ENCODE assay signal across 14 cellular contexts in genomic region chrX:154460326-154460725, GRCh38. TPM values are rescaled to one million over a fixed set of nuclear protein-coding genes. Genes with fewer than 3 reads are reported as not detected.
A peak's percentile ranks its signal among the peaks of the same experiment; 100 is the strongest.
DNase-seq lines count a peak whose midpoint lies in the region; ATAC-seq, FAIRE-seq and TF ChIP-seq lines count a peak whose summit lies in the region.
"Had no signal": no experiment of that assay in that cellular context is flagged by ENCODE, and none has a peak within 500 bp of the region (broad histone marks: within the 10 kb centered on the region; RNA-seq: fewer than 3 reads in every experiment).

No MANE protein-coding gene starts in this region.

- DNase-seq in activated T-cell treated with anti-CD3 and anti-CD28 coated beads, Interleukin-2, amount 50 U/mL, for 72 hours: no peak
- no peak for DNase-seq in activated T-cell treated with anti-CD3 and anti-CD28 coated beads, Interleukin-2, amount 50 U/mL, for 48 hours
- DNase-seq in activated naive CD8-positive, alpha-beta T cell treated with anti-CD3 and anti-CD28 coated beads for 36 hours: no peak
- DNase-seq in keratinocyte (ENCODE audit: low read depth, low spot score): no peak
- no peak for DNase-seq in thoracic aorta (ENCODE audit: low spot score)
- no peak for DNase-seq in KBM-7
- DNase-seq in dermis blood vessel endothelial cell: no peak
- DNase-seq: KG1 had no signal

- no peaks in the 10 kb centered on the region for H3K9me1 ChIP-seq in keratinocyte (ENCODE audit: control insufficient read depth, extremely low read depth, insufficient read depth, low read length)

- H3K27me3 ChIP-seq in keratinocyte (ENCODE audit: control insufficient read depth, extremely low read depth, insufficient read depth, low read length) (no peaks in the 10 kb centered on the region), thoracic aorta (replicated peaks; ENCODE audit: insufficient read depth) (no peaks in the 10 kb centered on the region)
- H3K27me3 ChIP-seq: tibial nerve had no signal

- no peak overlapping the region for H3K4me3 ChIP-seq in keratinocyte (ENCODE audit: control insufficient read depth in 2 of 3, extremely low read depth in 1 of 3, insufficient read depth in 2 of 3, low read depth in 1 of 3, low read length in 3 of 3)
- peak overlapping the region; percentile 80 for H3K4me3 ChIP-seq in thoracic aorta
- H3K4me3 ChIP-seq: GM23338, lung had no signal

- peaks cover 8% of the 10 kb centered on the region for H3K79me2 ChIP-seq in keratinocyte (ENCODE audit: control insufficient read depth, insufficient read depth, low read length)

- H3K9ac ChIP-seq in keratinocyte (ENCODE audit: control insufficient read depth, extremely low read depth, insufficient read depth, low read length): no peak overlapping the region

- H3K27ac Mint-ChIP-seq in activated T-cell treated with anti-CD3 and anti-CD28 coated beads, Interleukin-2, amount 50 U/mL, for 72 hours: no peak overlapping the region
- H3K27ac Mint-ChIP-seq in activated naive CD8-positive, alpha-beta T cell treated with anti-CD3 and anti-CD28 coated beads for 36 hours: no peak overlapping the region
- H3K27ac Mint-ChIP-seq: CD14-positive monocyte, GM23338 had no signal

- H3K27ac ChIP-seq in keratinocyte (ENCODE audit: control insufficient read depth, insufficient read depth, low read length) (no peak overlapping the region), thoracic aorta (no peak overlapping the region)

- peak overlapping the region; percentile 56 to 83 for H3K4me3 Mint-ChIP-seq in activated T-cell treated with anti-CD3 and anti-CD28 coated beads, Interleukin-2, amount 50 U/mL, for 72 hours
- H3K4me3 Mint-ChIP-seq in activated naive CD8-positive, alpha-beta T cell treated with anti-CD3 and anti-CD28 coated beads for 36 hours: peak overlapping the region; percentile 82
- H3K4me3 Mint-ChIP-seq: CD14-positive monocyte, GM23338 had no signal

- TF ChIP-seq CTCF in keratinocyte (optimal IDR thresholded peaks at IDR 0.05 in 1 of 3, IDR thresholded peaks at IDR 0.05 in 1 of 3, conservative IDR thresholded peaks at IDR 0.05 in 1 of 3; ENCODE audit: extremely low read depth in 1 of 3, insufficient read depth in 2 of 3, low read length in 3 of 3) (peak in 2 of 3 experiments; percentile 24 to 49), thoracic aorta (IDR thresholded peaks at IDR 0.05) (peak; percentile 15)

- peaks cover 4% of the 10 kb centered on the region for H3K4me1 Mint-ChIP-seq in activated T-cell treated with anti-CD3 and anti-CD28 coated beads, Interleukin-2, amount 50 U/mL, for 72 hours (ENCODE audit: low read depth)
- peaks cover 4% of the 10 kb centered on the region for H3K4me1 Mint-ChIP-seq in activated naive CD8-positive, alpha-beta T cell treated with anti-CD3 and anti-CD28 coated beads for 36 hours
- H3K4me1 Mint-ChIP-seq: GM23338 had no signal

- H2AFZ ChIP-seq in keratinocyte (ENCODE audit: control insufficient read depth, low read length): no peak overlapping the region
- H2AFZ ChIP-seq: GM23338 had no signal

- H3K9me3 ChIP-seq in keratinocyte (ENCODE audit: control insufficient read depth, low read depth, low read length) (no peaks in the 10 kb centered on the region), thoracic aorta (no peaks in the 10 kb centered on the region)
- H3K9me3 ChIP-seq: tibial nerve had no signal

- H3K36me3 Mint-ChIP-seq in activated T-cell treated with anti-CD3 and anti-CD28 coated beads, Interleukin-2, amount 50 U/mL, for 72 hours (ENCODE audit: insufficient read depth in 2 of 2): peaks cover 5 to 11% of the 10 kb centered on the region in 2 donors
- H3K36me3 Mint-ChIP-seq in activated naive CD8-positive, alpha-beta T cell treated with anti-CD3 and anti-CD28 coated beads for 36 hours: no peaks in the 10 kb centered on the region

- ATAC-seq in activated T-cell treated with anti-CD3 and anti-CD28 coated beads, Interleukin-2, amount 50 U/mL, for 72 hours (replicated peaks in 1 of 2): no peak
- ATAC-seq in thoracic aorta (ENCODE audit: insufficient number of reproducible peaks, low FRiP score, low read depth): no peak
- ATAC-seq in HG02885 (IDR thresholded peaks at IDR 0.05; ENCODE audit: poor library complexity, unreplicated experiment): no peak
- ATAC-seq: Panc1 had no signal

- no peaks in the 10 kb centered on the region for H3K27me3 Mint-ChIP-seq in activated T-cell treated with anti-CD3 and anti-CD28 coated beads, Interleukin-2, amount 50 U/mL, for 72 hours (ENCODE audit: low read depth)
- no peaks in the 10 kb centered on the region for H3K27me3 Mint-ChIP-seq in activated naive CD8-positive, alpha-beta T cell treated with anti-CD3 and anti-CD28 coated beads for 36 hours

- H4K20me1 ChIP-seq in keratinocyte (ENCODE audit: control insufficient read depth, extremely low read depth, insufficient read depth, low read length): no peaks in the 10 kb centered on the region

- H3K4me1 ChIP-seq in keratinocyte (ENCODE audit: control insufficient read depth, extremely low read depth, insufficient read depth, low read length): peaks cover 4% of the 10 kb centered on the region
- H3K4me1 ChIP-seq in thoracic aorta (ENCODE audit: control insufficient read depth in 1 of 2, low read depth in 2 of 2): peaks cover 0 to 10% of the 10 kb centered on the region in 2 donors

- dilution Hi-C loops in keratinocyte (cut with MboI; ENCODE audit: extremely low pct_ligation_motif_present, low sequenced_read_pairs): no loop called here

- in situ Hi-C loops in KBM-7 (cut with MboI; ENCODE audit: low pct_unique_long_range_greater_than_20kb, low sequenced_read_pairs): no loop called here

- no peak overlapping the region for H3K4me2 ChIP-seq in keratinocyte (ENCODE audit: control insufficient read depth, extremely low read depth, insufficient read depth, low read depth, low read length)
- H3K4me2 ChIP-seq: GM23338 had no signal

- FAIRE-seq in keratinocyte (lab: Jason Lieb, UNC): no peak

- H3K9me3 Mint-ChIP-seq in activated T-cell treated with anti-CD3 and anti-CD28 coated beads, Interleukin-2, amount 50 U/mL, for 72 hours: no peaks in the 10 kb centered on the region
- H3K9me3 Mint-ChIP-seq in activated naive CD8-positive, alpha-beta T cell treated with anti-CD3 and anti-CD28 coated beads for 36 hours: no peaks in the 10 kb centered on the region
- H3K9me3 Mint-ChIP-seq: GM23338 had no signal

- peaks cover 0 to 3% of the 10 kb centered on the region in 2 experiments for H3K36me3 ChIP-seq in keratinocyte (ENCODE audit: control insufficient read depth in 2 of 2, extremely low read depth in 1 of 2, insufficient read depth in 2 of 2, low read length in 2 of 2)
- H3K36me3 ChIP-seq in thoracic aorta: peaks cover 5% of the 10 kb centered on the region

RNA-seq across cellular contexts. Expression of gene PLXNA3, which starts 2.2 kb away (rescaled TPM):
- 10 to 100 TPM; 39.4 to 42.9 TPM for total RNA-seq in activated T-cell treated with anti-CD3 and anti-CD28 coated beads, Interleukin-2, amount 50 U/mL, for 72 hours
- 10 to 100 TPM; 22.3 to 23.1 TPM for total RNA-seq in activated naive CD8-positive, alpha-beta T cell treated with anti-CD3 and anti-CD28 coated beads for 36 hours
- 7.6 to 14.2 TPM (median 13.0 TPM) in 3 replicates for polyA plus RNA-seq in keratinocyte
- 4.0 TPM for polyA plus RNA-seq in keratinocyte (2011; ENCODE audit: low read depth)
- 4.0 and 5.3 TPM in 2 replicates for polyA plus RNA-seq in keratinocyte (2011; cell fraction: cytosol; rRNA removed)
- 71.8 and 104 TPM in 2 replicates for polyA plus RNA-seq in keratinocyte (2011; cell fraction: nucleus; rRNA removed)
- polyA plus RNA-seq in keratinocyte (2012; ENCODE audit: low replicate concordance): 11.7 and 20.8 TPM in 2 replicates
- 21.9 to 111 TPM (median 32.0 TPM) in 3 replicates for polyA minus RNA-seq in keratinocyte
- 8.8 TPM for polyA minus RNA-seq in keratinocyte (2011; cell fraction: cytosol; rRNA and poly(A)+ RNA removed)
- polyA minus RNA-seq in keratinocyte (2011; cell fraction: nucleus; rRNA and poly(A)+ RNA removed): 47.2 and 62.8 TPM in 2 replicates
- total RNA-seq in thoracic aorta (10 to 100 TPM; 39.3 to 40.9 TPM), dermis blood vessel endothelial cell (6.6 and 9.0 TPM in 2 replicates)

RNA-seq across cellular contexts. Expression of gene FAM50A, which starts 16.4 kb away (rescaled TPM):
- 10 to 100 TPM; 49.6 to 56.6 TPM for total RNA-seq in activated T-cell treated with anti-CD3 and anti-CD28 coated beads, Interleukin-2, amount 50 U/mL, for 72 hours
- 10 to 100 TPM; 45.3 to 46.4 TPM for total RNA-seq in activated naive CD8-positive, alpha-beta T cell treated with anti-CD3 and anti-CD28 coated beads for 36 hours
- polyA plus RNA-seq in keratinocyte: 34.0 to 40.0 TPM (median 35.7 TPM) in 3 replicates
- 51.4 TPM for polyA plus RNA-seq in keratinocyte (2011; ENCODE audit: low read depth)
- 25.8 and 41.6 TPM in 2 replicates for polyA plus RNA-seq in keratinocyte (2011; cell fraction: cytosol; rRNA removed)
- polyA plus RNA-seq in keratinocyte (2011; cell fraction: nucleus; rRNA removed): 55.3 and 58.4 TPM in 2 replicates
- 44.4 and 54.1 TPM in 2 replicates for polyA plus RNA-seq in keratinocyte (2012; ENCODE audit: low replicate concordance)
- 20.9 to 32.1 TPM (median 31.1 TPM) in 3 replicates for polyA minus RNA-seq in keratinocyte
- 16.1 TPM for polyA minus RNA-seq in keratinocyte (2011; cell fraction: cytosol; rRNA and poly(A)+ RNA removed)
- polyA minus RNA-seq in keratinocyte (2011; cell fraction: nucleus; rRNA and poly(A)+ RNA removed): 13.3 and 15.1 TPM in 2 replicates
- total RNA-seq in thoracic aorta (10 to 100 TPM; 52.8 to 63.4 TPM), dermis blood vessel endothelial cell (58.0 and 61.4 TPM in 2 replicates)

RNA-seq across cellular contexts. Expression of gene LAGE3, which starts 18.8 kb away (rescaled TPM):
- 10 to 100 TPM; 34.3 to 35.8 TPM for total RNA-seq in activated T-cell treated with anti-CD3 and anti-CD28 coated beads, Interleukin-2, amount 50 U/mL, for 72 hours
- 10 to 100 TPM; 65.1 to 72.4 TPM for total RNA-seq in activated naive CD8-positive, alpha-beta T cell treated with anti-CD3 and anti-CD28 coated beads for 36 hours
- polyA plus RNA-seq in keratinocyte: 6.3 to 11.4 TPM (median 9.3 TPM) in 3 replicates
- 3.3 TPM for polyA plus RNA-seq in keratinocyte (2011; ENCODE audit: low read depth)
- 6.4 and 9.9 TPM in 2 replicates for polyA plus RNA-seq in keratinocyte (2011; cell fraction: cytosol; rRNA removed)
- polyA plus RNA-seq in keratinocyte (2011; cell fraction: nucleus; rRNA removed): 2.3 and 2.8 TPM in 2 replicates
- polyA plus RNA-seq in keratinocyte (2012; ENCODE audit: low replicate concordance): 13.8 and 14.4 TPM in 2 replicates
- polyA minus RNA-seq in keratinocyte: 2.7 to 4.3 TPM (median 3.4 TPM) in 3 replicates
- polyA minus RNA-seq in keratinocyte (2011; cell fraction: cytosol; rRNA and poly(A)+ RNA removed): 14.6 TPM
- 1.4 TPM in 2 replicates for polyA minus RNA-seq in keratinocyte (2011; cell fraction: nucleus; rRNA and poly(A)+ RNA removed)
- total RNA-seq in thoracic aorta: 1 to 10 TPM; 2.1 to 8.9 TPM
- 14.3 and 31.5 TPM in 2 replicates for total RNA-seq in dermis blood vessel endothelial cell

RNA-seq across cellular contexts. Expression of gene GDI1, which starts 23.4 kb away (rescaled TPM):
- 100 to 1,000 TPM; 115 to 118 TPM for total RNA-seq in activated T-cell treated with anti-CD3 and anti-CD28 coated beads, Interleukin-2, amount 50 U/mL, for 72 hours
- 10 to 100 TPM; 66.3 to 68.4 TPM for total RNA-seq in activated naive CD8-positive, alpha-beta T cell treated with anti-CD3 and anti-CD28 coated beads for 36 hours
- 61.8 to 96.4 TPM (median 75.3 TPM) in 3 replicates for polyA plus RNA-seq in keratinocyte
- polyA plus RNA-seq in keratinocyte (2011; ENCODE audit: low read depth): 121 TPM
- 63.8 and 89.3 TPM in 2 replicates for polyA plus RNA-seq in keratinocyte (2011; cell fraction: cytosol; rRNA removed)
- 208 and 226 TPM in 2 replicates for polyA plus RNA-seq in keratinocyte (2011; cell fraction: nucleus; rRNA removed)
- 69.4 and 104 TPM in 2 replicates for polyA plus RNA-seq in keratinocyte (2012; ENCODE audit: low replicate concordance)
- polyA minus RNA-seq in keratinocyte: 58.3 to 118 TPM (median 73.8 TPM) in 3 replicates
- polyA minus RNA-seq in keratinocyte (2011; cell fraction: cytosol; rRNA and poly(A)+ RNA removed): 62.0 TPM
- polyA minus RNA-seq in keratinocyte (2011; cell fraction: nucleus; rRNA and poly(A)+ RNA removed): 40.1 and 44.4 TPM in 2 replicates
- 100 to 1,000 TPM in 1 of 2 donors, 10 to 100 TPM in 1; 99.4 to 151 TPM for total RNA-seq in thoracic aorta
- 50.7 and 75.9 TPM in 2 replicates for total RNA-seq in dermis blood vessel endothelial cell

RNA-seq across cellular contexts. Expression of gene UBL4A, which starts 26.1 kb away (rescaled TPM):
- total RNA-seq in activated T-cell treated with anti-CD3 and anti-CD28 coated beads, Interleukin-2, amount 50 U/mL, for 72 hours: 10 to 100 TPM; 45.0 to 53.5 TPM
- 10 to 100 TPM; 53.2 to 54.7 TPM for total RNA-seq in activated naive CD8-positive, alpha-beta T cell treated with anti-CD3 and anti-CD28 coated beads for 36 hours
- 15.2 to 26.7 TPM (median 20.4 TPM) in 3 replicates for polyA plus RNA-seq in keratinocyte
- 6.4 TPM for polyA plus RNA-seq in keratinocyte (2011; ENCODE audit: low read depth)
- 17.7 and 25.1 TPM in 2 replicates for polyA plus RNA-seq in keratinocyte (2011; cell fraction: cytosol; rRNA removed)
- polyA plus RNA-seq in keratinocyte (2011; cell fraction: nucleus; rRNA removed): 10.3 and 13.2 TPM in 2 replicates
- 16.5 and 25.0 TPM in 2 replicates for polyA plus RNA-seq in keratinocyte (2012; ENCODE audit: low replicate concordance)
- 18.1 to 23.2 TPM (median 22.4 TPM) in 3 replicates for polyA minus RNA-seq in keratinocyte
- 31.3 TPM for polyA minus RNA-seq in keratinocyte (2011; cell fraction: cytosol; rRNA and poly(A)+ RNA removed)
- 8.1 and 10.2 TPM in 2 replicates for polyA minus RNA-seq in keratinocyte (2011; cell fraction: nucleus; rRNA and poly(A)+ RNA removed)
- 10 to 100 TPM; 28.1 to 67.1 TPM for total RNA-seq in thoracic aorta
- total RNA-seq in dermis blood vessel endothelial cell: 51.1 and 57.8 TPM in 2 replicates
